In genomic region chr6:103081126-103081525, GRCh38 we compare ENCODE assay signal across 8 cellular contexts.
"Had no signal": no experiment of that assay in that cellular context is flagged by ENCODE, and none has a peak within 500 bp of the region (broad histone marks: within the 10 kb centered on the region; RNA-seq: fewer than 3 reads in every experiment).

No MANE protein-coding gene starts in this region.

- H3K4me3 ChIP-seq: GM23248, HAP-1 had no signal

- H3K9me3 ChIP-seq: HAP-1 had no signal

- ATAC-seq: HCT116, HepG2 had no signal

- H3K9ac ChIP-seq: GM23248 had no signal

- H3K36me3 ChIP-seq: HAP-1 had no signal

- H3K27ac ChIP-seq: GM23248, HL-60 had no signal

- DNase-seq: GM23248, GOT3, H7, HFFc6 had no signal

- H2AFZ ChIP-seq: GM23248 had no signal

- H3K4me1 ChIP-seq: HAP-1 had no signal
